Comparison of ENCODE assay signal across 16 cellular contexts in the genomic region with DNA sequence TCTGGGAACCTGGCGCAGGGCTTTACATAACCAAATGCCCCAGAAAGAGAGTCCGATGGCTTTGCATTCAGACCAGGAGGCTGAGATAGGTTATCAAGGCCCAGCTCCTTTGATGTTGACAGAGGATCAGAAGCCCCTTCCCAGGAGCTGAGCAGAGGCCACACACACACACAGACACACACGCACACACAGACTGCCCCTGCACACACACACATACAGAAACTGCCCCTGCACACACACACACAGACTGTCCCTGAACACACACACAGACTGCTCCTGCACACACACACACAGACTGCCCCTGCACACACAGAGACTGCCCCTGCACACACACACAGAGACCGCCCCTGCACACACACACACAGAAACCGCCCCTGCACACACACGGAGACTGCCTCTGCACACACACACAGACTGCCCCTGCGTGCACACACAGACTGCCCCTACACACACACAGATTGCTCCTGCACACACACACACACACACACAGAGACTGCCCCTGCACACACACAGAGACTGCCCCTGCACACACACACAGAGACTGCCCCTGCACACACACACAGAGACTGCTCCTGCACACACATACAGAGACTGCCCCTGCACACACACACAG. TPM values are rescaled to one million over a fixed set of nuclear protein-coding genes. Genes with fewer than 3 reads are reported as not detected.
"Had no signal": no experiment of that assay in that cellular context is flagged by ENCODE, and none has a peak within 500 bp of the region (broad histone marks: within the 10 kb centered on the region; RNA-seq: fewer than 3 reads in every experiment).

No MANE protein-coding gene starts in this region.

RNA-seq across cellular contexts. Expression of a gene that starts 12.5 kb away (rescaled TPM):
- total RNA-seq: activated B cell treated with CpG ODN at 0.5 μM for 24 hours; activated CD8-positive, alpha-beta memory T cell treated with anti-CD3 and anti-CD28 coated beads for 36 hours; activated CD8-positive, alpha-beta memory T cell treated with anti-CD3 and anti-CD28 coated beads, Interleukin-2, amount 10 ng/mL, durations not matched to agents 7 days and 5 days; activated CD8-positive, alpha-beta T cell treated with anti-CD3 and anti-CD28 coated beads for 36 hours; activated naive CD4-positive, alpha-beta T cell treated with anti-CD3 and anti-CD28 coated beads for 36 hours; activated naive CD8-positive, alpha-beta T cell treated with anti-CD3 and anti-CD28 coated beads for 36 hours; activated T-helper 1 cell treated with anti-CD3 and anti-CD28 coated beads, Interleukin-12 subunit alpha, Interleukin-12 subunit beta, Interleukin-2, Interleukin-4 antibody, amounts not matched to agents 30 ng/mL and 10 ng/mL and 1 ng/mL, durations not matched to agents 14 hours and 24 hours and 36 hours; activated T-helper 2 cell treated with anti-CD3 and anti-CD28 coated beads, Interferon-gamma antibody, Interleukin-2, Interleukin-4, amounts not matched to agents 10 μg/mL and 5 μg/mL and 100 μg/mL, durations not matched to agents 14 hours and 24 hours and 36 hours; adrenal gland; ascending aorta; colonic mucosa; dermis microvascular lymphatic vessel endothelial cell; esophagus muscularis mucosa; foreskin keratinocyte; gastrocnemius medialis; T-helper 17 cell had no signal
- polyA plus RNA-seq: adrenal gland, foreskin keratinocyte had no signal

RNA-seq across cellular contexts. Expression of a gene that starts 27.0 kb away (rescaled TPM):
- total RNA-seq: activated B cell treated with CpG ODN at 0.5 μM for 24 hours; activated CD8-positive, alpha-beta memory T cell treated with anti-CD3 and anti-CD28 coated beads for 36 hours; activated CD8-positive, alpha-beta memory T cell treated with anti-CD3 and anti-CD28 coated beads, Interleukin-2, amount 10 ng/mL, durations not matched to agents 7 days and 5 days; activated CD8-positive, alpha-beta T cell treated with anti-CD3 and anti-CD28 coated beads for 36 hours; activated naive CD4-positive, alpha-beta T cell treated with anti-CD3 and anti-CD28 coated beads for 36 hours; activated naive CD8-positive, alpha-beta T cell treated with anti-CD3 and anti-CD28 coated beads for 36 hours; activated T-helper 1 cell treated with anti-CD3 and anti-CD28 coated beads, Interleukin-12 subunit alpha, Interleukin-12 subunit beta, Interleukin-2, Interleukin-4 antibody, amounts not matched to agents 30 ng/mL and 10 ng/mL and 1 ng/mL, durations not matched to agents 14 hours and 24 hours and 36 hours; activated T-helper 2 cell treated with anti-CD3 and anti-CD28 coated beads, Interferon-gamma antibody, Interleukin-2, Interleukin-4, amounts not matched to agents 10 μg/mL and 5 μg/mL and 100 μg/mL, durations not matched to agents 14 hours and 24 hours and 36 hours; adrenal gland; ascending aorta; colonic mucosa; dermis microvascular lymphatic vessel endothelial cell; esophagus muscularis mucosa; foreskin keratinocyte; gastrocnemius medialis; T-helper 17 cell had no signal
- polyA plus RNA-seq: adrenal gland, foreskin keratinocyte had no signal
